Comparison of ENCODE assay signal across 13 cellular contexts in genomic region chr12:1575799-1576401, GRCh38. TPM values are rescaled to one million over a fixed set of nuclear protein-coding genes. Genes with fewer than 3 reads are reported as not detected.
DNase-seq lines count a peak whose midpoint lies in the region; ATAC-seq and TF ChIP-seq lines count a peak whose summit lies in the region.
"Had no signal": no experiment of that assay in that cellular context is flagged by ENCODE, and none has a peak within 500 bp of the region (broad histone marks: within the 10 kb centered on the region; RNA-seq: fewer than 3 reads in every experiment).

No MANE protein-coding gene starts in this region.

- no peaks in the 10 kb centered on the region for H3K9me3 ChIP-seq in aorta (ENCODE audit: control insufficient read depth, low read length)
- H3K9me3 ChIP-seq: A549, adrenal gland had no signal

- H3K4me1 ChIP-seq in aorta (ENCODE audit: control insufficient read depth in 1 of 2, insufficient read depth in 2 of 2, low read length in 2 of 2): peaks cover 0 to 3% of the 10 kb centered on the region in 2 donors

- DNase-seq in NCI-H748 (lab: John Stamatoyannopoulos, UW; ENCODE audit: unreplicated experiment) (peak; percentile 9), NCI-H748 treated with DMSO at 0.1 percent for 48 hours (lab: John Stamatoyannopoulos, UW) (no peak), endothelial cell (ENCODE audit: low spot score) (no peak), mesothelial cell of epicardium (ENCODE audit: low spot score in 2 of 2, unreplicated experiment in 2 of 2) (peak in 1 of 2 experiments; percentile 44), aorta (no peak), NCI-H2081 treated with DMSO at 0.1 percent for 48 hours (lab: John Stamatoyannopoulos, UW) (no peak), NCI-H2227 (lab: John Stamatoyannopoulos, UW; ENCODE audit: unreplicated experiment) (no peak)
- DNase-seq: activated B cell treated with CpG ODN at 0.5 μM for 24 hours, NCI-H524 treated with DMSO at 0.1 percent for 48 hours had no signal

- intact Hi-C loops in aorta (cut with DNase I): no loop called here

- H3K36me3 Mint-ChIP-seq in endothelial cell (ENCODE audit: low read depth, unreplicated experiment) (no peaks in the 10 kb centered on the region), mesothelial cell of epicardium (peaks cover 4% of the 10 kb centered on the region)

- H3K4me3 ChIP-seq in aorta (ENCODE audit: low read length in 2 of 2): peak overlapping the region; percentile 18 to 43
- H3K4me3 ChIP-seq: A549, adrenal gland had no signal

- no peak overlapping the region for H3K27ac ChIP-seq in aorta (ENCODE audit: low read depth in 1 of 2, low read length in 2 of 2)
- H3K27ac ChIP-seq: A549 had no signal

- WGBS in aorta, 2 donors: 3 to 8% methylated on average over 12 of the region's 12 CpGs

- no peaks in the 10 kb centered on the region for H3K36me3 ChIP-seq in aorta (ENCODE audit: control insufficient read depth in 1 of 2, insufficient read depth in 2 of 2, low read length in 1 of 2)
- H3K36me3 ChIP-seq: adrenal gland had no signal

- H3K4me1 Mint-ChIP-seq in endothelial cell (ENCODE audit: unreplicated experiment) (peaks cover 32% of the 10 kb centered on the region), mesothelial cell of epicardium (peaks cover 41% of the 10 kb centered on the region)

- H3K27ac Mint-ChIP-seq in endothelial cell (ENCODE audit: unreplicated experiment): peak overlapping the region; percentile 65
- peak overlapping the region; percentile 88 for H3K27ac Mint-ChIP-seq in mesothelial cell of epicardium
- H3K27ac Mint-ChIP-seq: activated B cell treated with CpG ODN at 0.5 μM for 24 hours had no signal

- peak; percentile 17 for ATAC-seq in aorta (ENCODE audit: low FRiP score)
- ATAC-seq in GM21619 (IDR thresholded peaks at IDR 0.05; ENCODE audit: unreplicated experiment): no peak

- no peaks in the 10 kb centered on the region for H3K9me3 Mint-ChIP-seq in endothelial cell (ENCODE audit: unreplicated experiment)
- no peaks in the 10 kb centered on the region for H3K9me3 Mint-ChIP-seq in mesothelial cell of epicardium
- H3K9me3 Mint-ChIP-seq: activated B cell treated with CpG ODN at 0.5 μM for 24 hours had no signal

- H3K4me3 Mint-ChIP-seq in endothelial cell (ENCODE audit: unreplicated experiment): no peak overlapping the region
- peak overlapping the region; percentile 20 for H3K4me3 Mint-ChIP-seq in mesothelial cell of epicardium
- H3K4me3 Mint-ChIP-seq: activated B cell treated with CpG ODN at 0.5 μM for 24 hours had no signal

- H3K27me3 Mint-ChIP-seq in endothelial cell (ENCODE audit: unreplicated experiment) (peaks cover 7% of the 10 kb centered on the region), mesothelial cell of epicardium (ENCODE audit: low read depth) (peaks cover 61% of the 10 kb centered on the region)
- H3K27me3 Mint-ChIP-seq: activated B cell treated with CpG ODN at 0.5 μM for 24 hours had no signal

- no peak for TF ChIP-seq CTCF in endothelial cell (IDR thresholded peaks at IDR 0.05; ENCODE audit: unreplicated experiment)
- TF ChIP-seq CTCF in mesothelial cell of epicardium (IDR thresholded peaks at IDR 0.05; ENCODE audit: unreplicated experiment): no peak

- no peaks in the 10 kb centered on the region for H3K27me3 ChIP-seq in aorta (ENCODE audit: control insufficient read depth in 1 of 2, insufficient read depth in 2 of 2, low read length in 1 of 2)
- H3K27me3 ChIP-seq: adrenal gland had no signal

RNA-seq across cellular contexts. Expression of gene FBXL14, which starts 18.5 kb away (rescaled TPM):
- total RNA-seq in endothelial cell (ENCODE audit: unreplicated experiment) (14.7 TPM), mesothelial cell of epicardium (14.1 to 14.8 TPM (median 14.3 TPM) in 3 replicates), aorta (10 to 100 TPM in 1 of 2 donors, 1 to 10 TPM in 1; 8.0 to 13.2 TPM)
- polyA plus RNA-seq in aorta: 1 to 10 TPM; 2.8 to 7.1 TPM

RNA-seq across cellular contexts. Expression of gene WNT5B, which starts 53.1 kb away (rescaled TPM):
- 7.5 TPM for total RNA-seq in endothelial cell (ENCODE audit: unreplicated experiment)
- total RNA-seq in mesothelial cell of epicardium: 54.4 to 58.3 TPM (median 56.2 TPM) in 3 replicates
- 10 to 100 TPM in 1 of 2 donors, 1 to 10 TPM in 1; 4.2 to 11.2 TPM for total RNA-seq in aorta
- 1 to 10 TPM in 1 of 2 donors, under 1 TPM in 1; 0.88 to 1.3 TPM for polyA plus RNA-seq in aorta
- total RNA-seq: pulmonary artery endothelial cell had no signal
